8 cellular contexts compared by ENCODE assay signal in genomic region chr2:218010116-218010837, GRCh38. TPM values are rescaled to one million over a fixed set of nuclear protein-coding genes. Genes with fewer than 3 reads are reported as not detected.
DNase-seq lines count a peak whose midpoint lies in the region; ATAC-seq and TF ChIP-seq lines count a peak whose summit lies in the region.

No MANE protein-coding gene starts in this region.

- peak overlapping the region; percentile 58 for H3K4me3 Mint-ChIP-seq in activated naive CD4-positive, alpha-beta T cell treated with anti-CD3 and anti-CD28 coated beads, Interleukin-2, amount 10 ng/mL, durations not matched to agents 7 days and 5 days

- H3K27ac Mint-ChIP-seq in activated naive CD4-positive, alpha-beta T cell treated with anti-CD3 and anti-CD28 coated beads, Interleukin-2, amount 10 ng/mL, durations not matched to agents 7 days and 5 days, result no peak overlapping the region

- no peaks in the 10 kb centered on the region for H3K9me3 Mint-ChIP-seq in activated naive CD4-positive, alpha-beta T cell treated with anti-CD3 and anti-CD28 coated beads, Interleukin-2, amount 10 ng/mL, durations not matched to agents 7 days and 5 days

- intact Hi-C loops in left cardiac atrium (cut with DNase I), result no loop called here
- intact Hi-C loops in psoas muscle (cut with DNase I), result no loop called here

- no peak overlapping the region for H3K27ac ChIP-seq in psoas muscle

- no peaks in the 10 kb centered on the region for H3K9me3 ChIP-seq in psoas muscle

- TF ChIP-seq CTCF in psoas muscle (IDR thresholded peaks at IDR 0.05), result peak; percentile 55

- peaks cover 10% of the 10 kb centered on the region for H3K4me1 Mint-ChIP-seq in activated naive CD4-positive, alpha-beta T cell treated with anti-CD3 and anti-CD28 coated beads, Interleukin-2, amount 10 ng/mL, durations not matched to agents 7 days and 5 days

- H3K27me3 ChIP-seq in psoas muscle (ENCODE audit: insufficient read depth in 3 of 3, low read length in 2 of 3), result peaks cover 0 to 3% (median 0%) of the 10 kb centered on the region in 3 donors

- no peaks in the 10 kb centered on the region for H3K36me3 ChIP-seq in psoas muscle (ENCODE audit: insufficient read depth in 1 of 2, low read depth in 1 of 2)

- DNase-seq in NCI-H2081 (lab: John Stamatoyannopoulos, UW), result peak; percentile 44 to 62
- no peak for DNase-seq in NCI-H2081 treated with DMSO at 0.1 percent for 48 hours (lab: John Stamatoyannopoulos, UW)
- peak; percentile 51 for DNase-seq in NCI-H2171 treated with DMSO at 0.1 percent for 48 hours (lab: John Stamatoyannopoulos, UW)
- peak; percentile 58 for DNase-seq in activated naive CD4-positive, alpha-beta T cell treated with anti-CD3 and anti-CD28 coated beads, Interleukin-2, amount 10 ng/mL, durations not matched to agents 7 days and 5 days
- DNase-seq in left cardiac atrium, result peak; percentile 59
- DNase-seq in psoas muscle, result peak; percentile 65 to 82
- DNase-seq in AML-193 (lab: John Stamatoyannopoulos, UW), result no peak
- DNase-seq in erythroblast (lab: John Stamatoyannopoulos, UW), result no peak

- peak overlapping the region; percentile 68 for H3K4me3 ChIP-seq in psoas muscle

- CTCF ChIA-PET in activated naive CD4-positive, alpha-beta T cell treated with anti-CD3 and anti-CD28 coated beads, Interleukin-2, amount 10 ng/mL, durations not matched to agents 7 days and 5 days (lab: Charles Lee), result no interaction called here

- H3K27me3 Mint-ChIP-seq in activated naive CD4-positive, alpha-beta T cell treated with anti-CD3 and anti-CD28 coated beads, Interleukin-2, amount 10 ng/mL, durations not matched to agents 7 days and 5 days, result peaks cover 79% of the 10 kb centered on the region

- TF ChIP-seq POLR2A in erythroblast (IDR thresholded peaks at IDR 0.05; ENCODE audit: low read length), result no peak

- peaks cover 20% of the 10 kb centered on the region for H3K4me1 ChIP-seq in psoas muscle

- peak; percentile 75 to 86 for ATAC-seq in left cardiac atrium
- peak; percentile 75 to 83 (median 80) for ATAC-seq in psoas muscle

- 6 to 12% (median 11%) methylated on average over 48 to 70 of the region's 70 CpGs for WGBS in psoas muscle, 3 donors

- no peaks in the 10 kb centered on the region for H3K36me3 Mint-ChIP-seq in activated naive CD4-positive, alpha-beta T cell treated with anti-CD3 and anti-CD28 coated beads, Interleukin-2, amount 10 ng/mL, durations not matched to agents 7 days and 5 days

RNA-seq across cellular contexts. Expression of gene TNS1, which starts 7.5 kb away (rescaled TPM):
- 100 to 1,000 TPM; 436 to 508 TPM for total RNA-seq in left cardiac atrium
- 100 to 1,000 TPM; 231 to 742 (median 415) TPM for total RNA-seq in psoas muscle
- 100 to 1,000 TPM in 2 of 3 donors, 10 to 100 TPM in 1; 73.4 to 276 (median 155) TPM for polyA plus RNA-seq in psoas muscle

RNA-seq across cellular contexts. Expression of gene RUFY4, which starts 58.8 kb away (rescaled TPM):
- total RNA-seq in left cardiac atrium (not detected), psoas muscle (not detected)
- polyA plus RNA-seq in psoas muscle, result under 1 TPM in 2 of 3 donors, not detected in 1; 0.01 to 0.03 TPM

Comparison
In these comparisons a context has a peak if more than half of its experiments do, and no peak if none do; other contexts are left out.
1. DNase-seq: peak in NCI-H2081 (2 of 2), NCI-H2171 treated with DMSO at 0.1 percent for 48 hours (single experiment), activated naive CD4-positive, alpha-beta T cell treated with anti-CD3 and anti-CD28 coated beads, Interleukin-2, amount 10 ng/mL, durations not matched to agents 7 days and 5 days (single experiment), left cardiac atrium (single experiment) and psoas muscle (2 of 2); none in NCI-H2081 treated with DMSO at 0.1 percent for 48 hours (single experiment), AML-193 (0 of 2) and erythroblast (0 of 2).